Comparison of ENCODE assay signal across 1 cellular context in genomic region chr2:107412209-107412904, GRCh38.
TF ChIP-seq lines count a peak whose summit lies in the region.

No MANE protein-coding gene starts in this region.

TF ChIP-seq in HepG2, 621 proteins besides CTCF, POLR2A, EP300 and RAD21:
- TF ChIP-seq ZNF329 (CRISPR knock-in tag; IDR thresholded peaks at IDR 0.05; ENCODE audit: low read depth): no peak
- no peak for TF ChIP-seq KDM5A (IDR thresholded peaks at IDR 0.05; ENCODE audit: borderline replicate concordance, low read length)
- TF ChIP-seq ZNF558 (CRISPR knock-in tag; IDR thresholded peaks at IDR 0.05; ENCODE audit: borderline replicate concordance): no peak
- no peak for TF ChIP-seq AKAP8 (CRISPR knock-in tag; IDR thresholded peaks at IDR 0.05)
- TF ChIP-seq GATAD1 (CRISPR knock-in tag; IDR thresholded peaks at IDR 0.05): no peak
- TF ChIP-seq KMT2B (CRISPR knock-in tag; IDR thresholded peaks at IDR 0.05): no peak
- no peak for TF ChIP-seq THAP11 (CRISPR knock-in tag; IDR thresholded peaks at IDR 0.05)
- TF ChIP-seq, protein P1, sequence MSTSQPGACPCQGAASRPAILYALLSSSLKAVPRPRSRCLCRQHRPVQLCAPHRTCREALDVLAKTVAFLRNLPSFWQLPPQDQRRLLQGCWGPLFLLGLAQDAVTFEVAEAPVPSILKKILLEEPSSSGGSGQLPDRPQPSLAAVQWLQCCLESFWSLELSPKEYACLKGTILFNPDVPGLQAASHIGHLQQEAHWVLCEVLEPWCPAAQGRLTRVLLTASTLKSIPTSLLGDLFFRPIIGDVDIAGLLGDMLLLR (CRISPR knock-in tag; IDR thresholded peaks at IDR 0.05): no peak
- TF ChIP-seq PAWR (CRISPR knock-in tag; IDR thresholded peaks at IDR 0.05; ENCODE audit: borderline replicate concordance): no peak
- no peak for TF ChIP-seq ZFP37 (CRISPR knock-in tag; IDR thresholded peaks at IDR 0.05; ENCODE audit: borderline replicate concordance)
- TF ChIP-seq CC2D1A (CRISPR knock-in tag; IDR thresholded peaks at IDR 0.05): no peak
- no peak for TF ChIP-seq ZNF367 (CRISPR knock-in tag; IDR thresholded peaks at IDR 0.05; ENCODE audit: borderline replicate concordance)
- TF ChIP-seq NR3C1 (CRISPR knock-in tag; IDR thresholded peaks at IDR 0.05): no peak
- TF ChIP-seq, protein P2, sequence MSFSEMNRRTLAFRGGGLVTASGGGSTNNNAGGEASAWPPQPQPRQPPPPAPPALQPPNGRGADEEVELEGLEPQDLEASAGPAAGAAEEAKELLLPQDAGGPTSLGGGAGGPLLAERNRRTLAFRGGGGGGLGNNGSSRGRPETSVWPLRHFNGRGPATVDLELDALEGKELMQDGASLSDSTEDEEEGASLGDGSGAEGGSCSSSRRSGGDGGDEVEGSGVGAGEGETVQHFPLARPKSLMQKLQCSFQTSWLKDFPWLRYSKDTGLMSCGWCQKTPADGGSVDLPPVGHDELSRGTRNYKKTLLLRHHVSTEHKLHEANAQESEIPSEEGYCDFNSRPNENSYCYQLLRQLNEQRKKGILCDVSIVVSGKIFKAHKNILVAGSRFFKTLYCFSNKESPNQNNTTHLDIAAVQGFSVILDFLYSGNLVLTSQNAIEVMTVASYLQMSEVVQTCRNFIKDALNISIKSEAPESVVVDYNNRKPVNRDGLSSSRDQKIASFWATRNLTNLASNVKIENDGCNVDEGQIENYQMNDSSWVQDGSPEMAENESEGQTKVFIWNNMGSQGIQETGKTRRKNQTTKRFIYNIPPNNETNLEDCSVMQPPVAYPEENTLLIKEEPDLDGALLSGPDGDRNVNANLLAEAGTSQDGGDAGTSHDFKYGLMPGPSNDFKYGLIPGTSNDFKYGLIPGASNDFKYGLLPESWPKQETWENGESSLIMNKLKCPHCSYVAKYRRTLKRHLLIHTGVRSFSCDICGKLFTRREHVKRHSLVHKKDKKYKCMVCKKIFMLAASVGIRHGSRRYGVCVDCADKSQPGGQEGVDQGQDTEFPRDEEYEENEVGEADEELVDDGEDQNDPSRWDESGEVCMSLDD (CRISPR knock-in tag; IDR thresholded peaks at IDR 0.05; ENCODE audit: borderline replicate concordance): no peak
- no peak for TF ChIP-seq MYNN (CRISPR knock-in tag; IDR thresholded peaks at IDR 0.05; ENCODE audit: low read depth)
TF ChIP-seq in HepG2: peak in this region for 0.
